Comparison of ENCODE assay signal across 17 cellular contexts in the genomic region with DNA sequence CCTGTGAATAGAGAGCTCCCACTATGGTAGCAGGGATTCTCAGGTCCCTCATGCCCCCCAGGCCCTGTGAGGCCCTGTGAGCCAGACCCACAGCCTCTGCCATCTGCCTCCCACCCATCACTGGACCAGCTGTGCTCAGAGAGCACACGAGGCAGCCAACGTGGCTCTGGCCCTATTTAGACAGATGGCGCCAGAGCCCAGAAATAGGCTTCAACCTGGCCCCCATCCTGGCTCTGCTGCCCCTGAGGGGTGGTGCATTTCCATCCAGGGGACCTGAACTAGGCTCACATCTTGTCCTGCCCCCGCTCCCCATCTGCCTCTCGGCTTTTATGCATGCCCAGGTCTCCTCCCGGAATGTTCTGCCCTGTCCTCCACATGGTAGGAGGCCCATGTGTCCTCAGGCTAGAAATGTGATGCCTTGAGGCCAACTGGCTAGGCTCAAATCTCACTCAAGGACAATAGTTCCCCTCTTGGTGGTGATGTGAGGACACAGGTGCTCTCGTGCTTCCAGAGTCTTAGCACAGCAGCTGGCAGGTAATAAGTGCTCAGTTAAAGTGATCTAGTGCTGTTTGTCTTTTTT. TPM values are rescaled to one million over a fixed set of nuclear protein-coding genes. Genes with fewer than 3 reads are reported as not detected.
DNase-seq lines count a peak whose midpoint lies in the region.
"Had no signal": no experiment of that assay in that cellular context is flagged by ENCODE, and none has a peak within 500 bp of the region (broad histone marks: within the 10 kb centered on the region; RNA-seq: fewer than 3 reads in every experiment).

No MANE protein-coding gene starts in this region.

- peak; percentile 65 for DNase-seq in NCI-H82 (lab: John Stamatoyannopoulos, UW)
- DNase-seq in NCI-H82 treated with DMSO at 0.1 percent for 48 hours (lab: John Stamatoyannopoulos, UW; ENCODE audit: unreplicated experiment) = no peak
- DNase-seq in NCI-H2171 (lab: John Stamatoyannopoulos, UW) = peak; percentile 30
- DNase-seq in SJCRH30 = peak; percentile 69 to 87
- peak; percentile 63 for DNase-seq in posterior vena cava (ENCODE audit: low spot score)
- DNase-seq in NCI-H2196 (lab: John Stamatoyannopoulos, UW; ENCODE audit: unreplicated experiment) = no peak
- DNase-seq in stimulated activated naive CD4-positive, alpha-beta T cell treated with Interleukin-2 at 50 U/mL for 16 hours (lab: John Stamatoyannopoulos, UW) = no peak
- DNase-seq in kidney glomerular epithelial cell (lab: John Stamatoyannopoulos, UW) = no peak
- DNase-seq: CD8-positive, alpha-beta memory T cell; MV-4-11; NCI-H1417 treated with DMSO at 0.1 percent for 48 hours; NCI-H2081 treated with DMSO at 0.1 percent for 48 hours; PC-9; T-helper 2 cell had no signal

- no peaks in the 10 kb centered on the region for H3K27me3 ChIP-seq in SJCRH30
- H3K27me3 ChIP-seq: BLaER1 had no signal

- H3K4me3 ChIP-seq in SJCRH30 = no peak overlapping the region
- H3K4me3 ChIP-seq: BLaER1, PC-9 had no signal

- peak overlapping the region; percentile 50 for H3K27ac ChIP-seq in SJCRH30
- H3K27ac ChIP-seq: 22Rv1, BLaER1, PC-9 had no signal

- intact Hi-C loops in posterior vena cava (cut with DNase I) = no loop called here

- peaks cover 17% of the 10 kb centered on the region for H3K4me1 ChIP-seq in SJCRH30

- no peaks in the 10 kb centered on the region for H3K9me3 ChIP-seq in SJCRH30 (replicated peaks)
- H3K9me3 ChIP-seq: BLaER1 had no signal

- no peaks in the 10 kb centered on the region for H3K36me3 ChIP-seq in SJCRH30

RNA-seq across cellular contexts. Expression of a gene that starts 18.9 kb away (rescaled TPM):
- total RNA-seq in SJCRH30 (2014; rRNA removed; shearing (Covaris generic)) = 4.5 and 5.2 TPM in 2 replicates
- not detected for total RNA-seq in posterior vena cava
- total RNA-seq: HT1080 had no signal

RNA-seq across cellular contexts. Expression of a gene that starts 58.9 kb away (rescaled TPM):
- 12.1 and 13.4 TPM in 2 replicates for total RNA-seq in SJCRH30 (2014; rRNA removed; shearing (Covaris generic))
- not detected for total RNA-seq in posterior vena cava
- total RNA-seq: CD8-positive, alpha-beta memory T cell; PC-9 had no signal

Comparison
In these comparisons a context has a peak if more than half of its experiments do, and no peak if none do; other contexts are left out.
1. DNase-seq: peak in NCI-H82 (single experiment), NCI-H2171 (single experiment), SJCRH30 (2 of 2) and posterior vena cava (single experiment); none in NCI-H82 treated with DMSO at 0.1 percent for 48 hours (single experiment), NCI-H2196 (single experiment), stimulated activated naive CD4-positive, alpha-beta T cell treated with Interleukin-2 at 50 U/mL for 16 hours (single experiment) and kidney glomerular epithelial cell (single experiment).
2. RNA of a gene that starts 58.9 kb away (total RNA-seq): 12.1 to 13.4 TPM in SJCRH30; not detected in posterior vena cava; every median in the first group is over 10 times any median in the second.